9 cellular contexts compared by ENCODE assay signal in the genomic region with DNA sequence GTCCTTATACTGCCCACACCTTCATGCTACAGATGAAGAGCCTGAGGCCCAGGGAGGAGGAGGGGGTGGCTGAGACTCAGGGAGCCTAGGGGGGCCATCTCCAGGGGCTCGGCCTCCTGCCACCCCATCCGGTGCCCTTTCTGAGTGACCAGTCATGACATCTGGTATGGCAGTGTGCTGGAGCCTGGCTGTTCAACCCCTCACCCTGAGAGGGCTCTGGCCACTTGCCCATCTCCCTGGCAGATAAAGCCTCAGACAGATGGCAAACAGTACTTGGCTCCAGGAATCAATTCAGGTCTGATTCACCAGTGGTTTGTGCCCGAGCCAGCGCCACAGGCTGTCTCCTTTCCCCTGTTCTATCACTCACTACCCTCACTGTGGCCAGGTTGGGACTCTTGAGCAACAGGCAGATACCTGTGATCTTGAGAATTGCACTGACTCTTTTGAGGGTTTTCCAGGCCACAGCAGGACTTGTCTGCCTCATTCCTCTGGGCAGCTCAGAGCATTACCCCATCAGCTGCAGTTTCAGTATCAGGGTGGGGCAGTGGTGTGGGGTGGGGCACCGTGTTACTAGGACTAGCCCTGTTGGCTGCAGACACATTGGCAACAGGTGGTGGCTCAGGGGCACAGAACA. TPM values are rescaled to one million over a fixed set of nuclear protein-coding genes. Genes with fewer than 3 reads are reported as not detected.
A peak's percentile ranks its signal among the peaks of the same experiment; 100 is the strongest.
DNase-seq lines count a peak whose midpoint lies in the region; ATAC-seq and TF ChIP-seq lines count a peak whose summit lies in the region.
"Had no signal": no experiment of that assay in that cellular context is flagged by ENCODE, and none has a peak within 500 bp of the region (broad histone marks: within the 10 kb centered on the region; RNA-seq: fewer than 3 reads in every experiment).

No MANE protein-coding gene starts in this region.

- intact Hi-C loops in activated CD4-positive, alpha-beta memory T cell treated with anti-CD3 and anti-CD28 coated beads for 36 hours (cut with micrococcal nuclease) = no loop called here
- intact Hi-C loops in tibial artery (cut with DNase I; ENCODE audit: low total_unique reads) = no loop called here

- H3K27me3 Mint-ChIP-seq in activated CD4-positive, alpha-beta memory T cell treated with anti-CD3 and anti-CD28 coated beads for 36 hours = no peaks in the 10 kb centered on the region
- H3K27me3 Mint-ChIP-seq in activated CD4-positive, alpha-beta memory T cell treated with anti-CD3 and anti-CD28 coated beads, Interleukin-2, amount 10 ng/mL, durations not matched to agents 7 days and 5 days = no peaks in the 10 kb centered on the region

- TF ChIP-seq CTCF in foreskin keratinocyte (conservative IDR thresholded peaks at IDR 0.05) = no peak
- no peak for TF ChIP-seq CTCF in tibial artery (IDR thresholded peaks at IDR 0.05)

- peak; percentile 35 for DNase-seq in activated CD4-positive, alpha-beta memory T cell treated with anti-CD3 and anti-CD28 coated beads for 36 hours
- no peak for DNase-seq in activated CD4-positive, alpha-beta memory T cell treated with anti-CD3 and anti-CD28 coated beads, Interleukin-2, amount 10 ng/mL, durations not matched to agents 7 days and 5 days
- DNase-seq in RPMI8226 (peak; percentile 83), foreskin keratinocyte (peak; percentile 90 to 93), tibial artery (peak; percentile 20 to 64), NCI-H1436 (lab: John Stamatoyannopoulos, UW) (no peak)

- POLR2A ChIA-PET in activated CD4-positive, alpha-beta memory T cell treated with anti-CD3 and anti-CD28 coated beads for 36 hours (lab: Charles Lee) = no interaction called here
- POLR2A ChIA-PET in activated CD4-positive, alpha-beta memory T cell treated with anti-CD3 and anti-CD28 coated beads, Interleukin-2, amount 10 ng/mL, durations not matched to agents 7 days and 5 days (lab: Charles Lee) = interaction anchor here (2.4 kb wide), 1 partner anchor 11 kb away, joined by 10 read pairs; no protein-coding TSS in a partner anchor

- no peaks in the 10 kb centered on the region for H3K4me1 ChIP-seq in foreskin keratinocyte
- H3K4me1 ChIP-seq in tibial artery = peaks cover 0 to 21% (median 3%) of the 10 kb centered on the region in 4 donors

- peaks cover 12% of the 10 kb centered on the region for H3K4me1 Mint-ChIP-seq in activated CD4-positive, alpha-beta memory T cell treated with anti-CD3 and anti-CD28 coated beads for 36 hours (ENCODE audit: low read depth)
- peaks cover 25% of the 10 kb centered on the region for H3K4me1 Mint-ChIP-seq in activated CD4-positive, alpha-beta memory T cell treated with anti-CD3 and anti-CD28 coated beads, Interleukin-2, amount 10 ng/mL, durations not matched to agents 7 days and 5 days

- CTCF ChIA-PET in activated CD4-positive, alpha-beta memory T cell treated with anti-CD3 and anti-CD28 coated beads for 36 hours (lab: Charles Lee) = interaction anchor here (0.6 to 7.1 kb wide), 7 partner anchors 15 to 194 kb away, joined by 3 to 96 read pairs (median 14); a partner anchor contains a TSS
- CTCF ChIA-PET in activated CD4-positive, alpha-beta memory T cell treated with anti-CD3 and anti-CD28 coated beads, Interleukin-2, amount 10 ng/mL, durations not matched to agents 7 days and 5 days (lab: Charles Lee) = interaction anchor here (0.8 to 6.1 kb wide), 4 partner anchors 107 to 149 kb away, joined by 3 to 174 read pairs (median 12); no protein-coding TSS in a partner anchor

- peak overlapping the region; percentile 27 for H3K27ac ChIP-seq in foreskin keratinocyte
- H3K27ac ChIP-seq in tibial artery = no peak overlapping the region
- H3K27ac ChIP-seq: parathyroid adenoma had no signal

- H3K36me3 Mint-ChIP-seq in activated CD4-positive, alpha-beta memory T cell treated with anti-CD3 and anti-CD28 coated beads for 36 hours = peaks cover 13% of the 10 kb centered on the region
- H3K36me3 Mint-ChIP-seq in activated CD4-positive, alpha-beta memory T cell treated with anti-CD3 and anti-CD28 coated beads, Interleukin-2, amount 10 ng/mL, durations not matched to agents 7 days and 5 days (ENCODE audit: low read depth) = peaks cover 27% of the 10 kb centered on the region

- no peak overlapping the region for H3K4me3 Mint-ChIP-seq in activated CD4-positive, alpha-beta memory T cell treated with anti-CD3 and anti-CD28 coated beads for 36 hours
- no peak overlapping the region for H3K4me3 Mint-ChIP-seq in activated CD4-positive, alpha-beta memory T cell treated with anti-CD3 and anti-CD28 coated beads, Interleukin-2, amount 10 ng/mL, durations not matched to agents 7 days and 5 days

- H3K27me3 ChIP-seq in foreskin keratinocyte = no peaks in the 10 kb centered on the region
- H3K27me3 ChIP-seq in tibial artery = no peaks in the 10 kb centered on the region

- no peak overlapping the region for H3K27ac Mint-ChIP-seq in activated CD4-positive, alpha-beta memory T cell treated with anti-CD3 and anti-CD28 coated beads for 36 hours
- H3K27ac Mint-ChIP-seq in activated CD4-positive, alpha-beta memory T cell treated with anti-CD3 and anti-CD28 coated beads, Interleukin-2, amount 10 ng/mL, durations not matched to agents 7 days and 5 days = no peak overlapping the region

- no peak overlapping the region for H3K4me3 ChIP-seq in tibial artery

- no peaks in the 10 kb centered on the region for H3K9me3 Mint-ChIP-seq in activated CD4-positive, alpha-beta memory T cell treated with anti-CD3 and anti-CD28 coated beads for 36 hours
- H3K9me3 Mint-ChIP-seq in activated CD4-positive, alpha-beta memory T cell treated with anti-CD3 and anti-CD28 coated beads, Interleukin-2, amount 10 ng/mL, durations not matched to agents 7 days and 5 days = no peaks in the 10 kb centered on the region

- ATAC-seq in foreskin keratinocyte = peak; percentile 85
- ATAC-seq in HG02588 (IDR thresholded peaks at IDR 0.05; ENCODE audit: unreplicated experiment) = no peak
- ATAC-seq in HG03521 (IDR thresholded peaks at IDR 0.05; ENCODE audit: unreplicated experiment) = no peak

- peaks cover 8 to 24% (median 13%) of the 10 kb centered on the region in 3 donors for H3K36me3 ChIP-seq in tibial artery

- H3K9me3 ChIP-seq in tibial artery = no peaks in the 10 kb centered on the region

RNA-seq across cellular contexts. Expression of a gene that starts 22.8 kb away (rescaled TPM):
- total RNA-seq in activated CD4-positive, alpha-beta memory T cell treated with anti-CD3 and anti-CD28 coated beads for 36 hours = 100 to 1,000 TPM; 390 to 392 TPM
- 100 to 1,000 TPM; 384 to 385 TPM for total RNA-seq in activated CD4-positive, alpha-beta memory T cell treated with anti-CD3 and anti-CD28 coated beads, Interleukin-2, amount 10 ng/mL, durations not matched to agents 7 days and 5 days
- total RNA-seq in foreskin keratinocyte = 356 and 421 TPM in 2 replicates
- polyA plus RNA-seq in foreskin keratinocyte = 387 and 470 TPM in 2 replicates

Comparison
In these comparisons a context has a peak if more than half of its experiments do, and no peak if none do; other contexts are left out.
1. DNase-seq: peak in activated CD4-positive, alpha-beta memory T cell treated with anti-CD3 and anti-CD28 coated beads for 36 hours (single experiment), RPMI8226 (single experiment), foreskin keratinocyte (2 of 2) and tibial artery (2 of 2); none in activated CD4-positive, alpha-beta memory T cell treated with anti-CD3 and anti-CD28 coated beads, Interleukin-2, amount 10 ng/mL, durations not matched to agents 7 days and 5 days (single experiment) and NCI-H1436 (single experiment).